In the genomic region with DNA sequence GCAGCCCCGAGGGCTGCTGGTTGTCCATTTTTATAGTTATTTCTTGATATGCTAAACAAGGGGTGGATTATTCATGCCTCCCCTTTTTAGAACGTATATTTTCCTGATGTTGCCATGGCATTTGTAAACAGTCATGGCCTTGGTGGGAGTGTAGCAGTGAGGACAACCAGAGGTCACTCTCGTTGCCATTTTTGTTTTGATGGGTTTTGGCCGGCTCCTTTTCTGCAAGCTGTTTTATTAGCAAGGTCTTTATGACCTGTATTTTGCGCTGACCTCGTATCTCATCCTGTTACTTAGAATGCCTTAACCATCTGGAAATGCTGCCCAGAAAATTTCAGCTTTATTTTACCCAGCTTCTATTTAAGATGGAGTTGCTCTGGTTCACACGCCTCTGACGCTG, we compare ENCODE assay signal across 21 cellular contexts.
DNase-seq lines count a peak whose midpoint lies in the region; ATAC-seq, FAIRE-seq and TF ChIP-seq lines count a peak whose summit lies in the region.
"Had no signal": no experiment of that assay in that cellular context is flagged by ENCODE, and none has a peak within 500 bp of the region (broad histone marks: within the 10 kb centered on the region; RNA-seq: fewer than 3 reads in every experiment).

No MANE protein-coding gene starts in this region.

- H3K4ac ChIP-seq in trophoblast cell (ENCODE audit: low read depth, low read length) = no peak overlapping the region

- H3K9ac ChIP-seq in HepG2 (ENCODE audit: insufficient read depth, low read depth, low read length) (no peak overlapping the region), trophoblast cell (ENCODE audit: low read length) (no peak overlapping the region)

- no peak overlapping the region for H2AK5ac ChIP-seq in trophoblast cell (ENCODE audit: low read length)

- intact Hi-C loops in HepG2 (cut with micrococcal nuclease; ENCODE audit: unreplicated experiment) (no loop called here), right lobe of liver (cut with DNase I) (no loop called here)

- H2BK120ac ChIP-seq in trophoblast cell (ENCODE audit: insufficient read depth, low read length, poor library complexity) = no peak overlapping the region

- no peak overlapping the region for H4K12ac ChIP-seq in trophoblast cell (ENCODE audit: low read depth, low read length)

- H2BK12ac ChIP-seq in trophoblast cell (ENCODE audit: low read length) = no peak overlapping the region

- in situ Hi-C loops in HepG2 (cut with HindIII; ENCODE audit: extremely low pct_ligation_motif_present, low pct_unique_long_range_greater_than_20kb) = no loop called here

- H3K18ac ChIP-seq in trophoblast cell (ENCODE audit: low read length) = no peak overlapping the region

- no peak overlapping the region for H3K4me3 ChIP-seq in HepG2 (replicated peaks in 1 of 3; ENCODE audit: insufficient read depth in 1 of 3, low read depth in 2 of 3, low read length in 3 of 3)
- H3K4me3 ChIP-seq in right lobe of liver = no peak overlapping the region
- no peak overlapping the region for H3K4me3 ChIP-seq in trophoblast cell (ENCODE audit: low read depth, low read length)
- H3K4me3 ChIP-seq: GM23338, MG63, SJSA1 had no signal

- no peak overlapping the region for H3K23ac ChIP-seq in trophoblast cell (ENCODE audit: low read length)

- no peak for FAIRE-seq in HepG2 (lab: Jason Lieb, UNC)

- TF ChIP-seq CTCF in HepG2 (CRISPR knock-in tag; IDR thresholded peaks at IDR 0.05) (no peak), right lobe of liver (IDR thresholded peaks at IDR 0.05) (no peak)

- no TSS peak for BruUV-seq in HepG2 (replicated peaks; lab: Mats Ljungman, UMichigan)

- H4K20me1 ChIP-seq in HepG2 (ENCODE audit: insufficient read depth, low read length) = no peaks in the 10 kb centered on the region

- TF ChIP-seq POLR2A in HepG2 (IDR thresholded peaks at IDR 0.05; ENCODE audit: insufficient read depth in 1 of 2, low read depth in 2 of 2, low read length in 2 of 2) = no peak
- no peak for TF ChIP-seq POLR2A in right lobe of liver (IDR thresholded peaks at IDR 0.05)

- no peak overlapping the region for H4K91ac ChIP-seq in trophoblast cell (ENCODE audit: low read depth, low read length)

- H3K4me1 ChIP-seq in HepG2 (ENCODE audit: insufficient read depth, low read length) (0 out of 2 replicates have a peak, but pooled peaks cover 7% of the 10 kb centered on the region), right lobe of liver (no peaks in the 10 kb centered on the region), trophoblast cell (ENCODE audit: control insufficient read depth in 1 of 2, insufficient read depth in 2 of 2, low read length in 2 of 2) (peaks cover 0 to 3% of the 10 kb centered on the region in 2 experiments)
- H3K4me1 ChIP-seq: Caco-2, SJSA1 had no signal

- TF ChIP-seq RAD21 in HepG2 (CRISPR knock-in tag; IDR thresholded peaks at IDR 0.05) = no peak

- CTCF ChIA-PET in HepG2 (lab: Yijun Ruan, JAX; ENCODE audit: low intra/inter-chr PET ratio, low total read pairs) = no interaction called here

- H3K79me2 ChIP-seq in HepG2 (ENCODE audit: insufficient read depth, low read length) (no peaks in the 10 kb centered on the region), trophoblast cell (ENCODE audit: control insufficient read depth, insufficient read depth, low read length, poor library complexity) (no peaks in the 10 kb centered on the region)

- DNase-seq in HepG2 (ENCODE audit: low spot score) (no peak), right lobe of liver (no peak), foreskin melanocyte (peak; percentile 29), trophoblast cell (no peak), NCI-H526 treated with DMSO at 0.1 percent for 48 hours (lab: John Stamatoyannopoulos, UW) (no peak), amygdala (lab: John Stamatoyannopoulos, UW) (no peak)
- DNase-seq in effector CD8-positive, alpha-beta T cell (lab: John Stamatoyannopoulos, UW) = no peak
- DNase-seq: Caco-2; CD4-positive, alpha-beta T cell; GDM1; Kasumi-1; MG63; NCI-H1048; NCI-H1436 treated with DMSO at 0.1 percent for 48 hours; NCI-H2171 treated with DMSO at 0.1 percent for 48 hours had no signal

- POLR2A ChIA-PET in HepG2 (lab: Yijun Ruan, JAX) = no interaction called here

- H3K9me3 ChIP-seq in HepG2 (ENCODE audit: low read length) (no peaks in the 10 kb centered on the region), right lobe of liver (no peaks in the 10 kb centered on the region), trophoblast cell (ENCODE audit: insufficient read depth, low read depth, low read length) (no peaks in the 10 kb centered on the region)
- H3K9me3 ChIP-seq: Caco-2, MG63, SJSA1 had no signal

- H3K36me3 ChIP-seq in HepG2 (replicated peaks in 1 of 2; ENCODE audit: control insufficient read depth in 1 of 2, insufficient read depth in 2 of 2, low read length in 2 of 2) = no peaks in the 10 kb centered on the region
- no peaks in the 10 kb centered on the region for H3K36me3 ChIP-seq in right lobe of liver
- no peaks in the 10 kb centered on the region for H3K36me3 ChIP-seq in trophoblast cell (ENCODE audit: control insufficient read depth in 1 of 2, insufficient read depth in 2 of 2, low read length in 2 of 2)
- H3K36me3 ChIP-seq: MG63, SJSA1 had no signal

- H3K79me1 ChIP-seq in trophoblast cell (ENCODE audit: low read length) = peaks cover 2% of the 10 kb centered on the region

- no peak overlapping the region for H3K14ac ChIP-seq in trophoblast cell (ENCODE audit: low read length)

- WGBS in HepG2 (ENCODE audit: low lambda C conversion rate) = 22% methylated on average over 8 of the region's 8 CpGs
- WGBS in right lobe of liver (ENCODE audit: insufficient coverage, low coverage, low lambda C conversion rate, missing lambda C conversion rate) = 42% methylated on average over 8 of the region's 8 CpGs
- WGBS in trophoblast cell (ENCODE audit: extremely low coverage, insufficient coverage, insufficient read length) = no CpG with 5 or more reads among the region's 8 CpGs

- no peak overlapping the region for H2BK5ac ChIP-seq in trophoblast cell (ENCODE audit: low read depth, low read length, poor library complexity)

- H3K27ac ChIP-seq in HepG2 (ENCODE audit: extremely low read length, insufficient read depth, low read length) (no peak overlapping the region), right lobe of liver (no peak overlapping the region), trophoblast cell (ENCODE audit: low read depth, low read length) (peak overlapping the region; percentile 34)
- H3K27ac ChIP-seq: RWPE1, SJSA1 had no signal

- H4K8ac ChIP-seq in trophoblast cell (ENCODE audit: low read depth, low read length) = no peak overlapping the region

- H3K4me2 ChIP-seq in HepG2 (ENCODE audit: low read depth, low read length) (peak overlapping the region; percentile 36; the same call in 1 of the 2 replicates), trophoblast cell (ENCODE audit: low read length) (no peak overlapping the region)
- H3K4me2 ChIP-seq: GM23338 had no signal

- no peaks in the 10 kb centered on the region for H3K27me3 ChIP-seq in HepG2 (ENCODE audit: control insufficient read depth in 1 of 2, insufficient read depth in 2 of 2, low read length in 2 of 2)
- H3K27me3 ChIP-seq in right lobe of liver = no peaks in the 10 kb centered on the region
- H3K27me3 ChIP-seq in trophoblast cell (ENCODE audit: insufficient read depth, low read length) = no peaks in the 10 kb centered on the region
- H3K27me3 ChIP-seq: MG63, SJSA1 had no signal

- TF ChIP-seq EP300 in HepG2 (IDR thresholded peaks at IDR 0.05; ENCODE audit: low read depth in 2 of 2, low read length in 2 of 2) = no peak
- no peak for TF ChIP-seq EP300 in HepG2 (CRISPR knock-in tag; IDR thresholded peaks at IDR 0.05; ENCODE audit: borderline replicate concordance)

- H2AFZ ChIP-seq in HepG2 (ENCODE audit: low read length) (peak overlapping the region; percentile 9), trophoblast cell (ENCODE audit: insufficient read depth, low read length, poor library complexity) (no peak overlapping the region)
- H2AFZ ChIP-seq: GM23338 had no signal

- ATAC-seq in HepG2 (no peak), right lobe of liver (no peak), GM19467 (IDR thresholded peaks at IDR 0.05; ENCODE audit: unreplicated experiment) (no peak)
- ATAC-seq: GM23338, HCT116, PC-3 had no signal

TF ChIP-seq in HepG2, 621 proteins besides CTCF, POLR2A, EP300 and RAD21:
- TF ChIP-seq RFX3 (CRISPR knock-in tag; IDR thresholded peaks at IDR 0.05) (peak; percentile 57; the same call in 1 of the 2 replicates), ZNF556 (CRISPR knock-in tag; IDR thresholded peaks at IDR 0.05; ENCODE audit: borderline replicate concordance) (no peak), SYNCRIP (IDR thresholded peaks at IDR 0.05; ENCODE audit: insufficient read depth, low read depth, low read length) (no peak)
